26 cellular contexts compared by ENCODE assay signal in genomic region chr20:55424968-55425367, GRCh38.
DNase-seq lines count a peak whose midpoint lies in the region; ATAC-seq and TF ChIP-seq lines count a peak whose summit lies in the region.
"Had no signal": no experiment of that assay in that cellular context is flagged by ENCODE, and none has a peak within 500 bp of the region (broad histone marks: within the 10 kb centered on the region; RNA-seq: fewer than 3 reads in every experiment).

No MANE protein-coding gene starts in this region.

- no peak for TF ChIP-seq CTCF in nephron (IDR thresholded peaks at IDR 0.05; ENCODE audit: unreplicated experiment in 3 of 3)

- ATAC-seq in left ventricle myocardium superior, result peak; percentile 81
- ATAC-seq in GM19035 (IDR thresholded peaks at IDR 0.05; ENCODE audit: unreplicated experiment), result no peak
- ATAC-seq: GM12878, HepG2, K562 had no signal

- H3K27me3 Mint-ChIP-seq in nephron (ENCODE audit: low read depth), result no peaks in the 10 kb centered on the region

- peak; percentile 10 for DNase-seq in NCI-H82 (lab: John Stamatoyannopoulos, UW)
- DNase-seq in NCI-H82 treated with DMSO at 0.1 percent for 48 hours (lab: John Stamatoyannopoulos, UW; ENCODE audit: unreplicated experiment), result no peak
- DNase-seq in left ventricle myocardium superior, result peak; percentile 25
- peak; percentile 6 for DNase-seq in stromal cell of bone marrow (ENCODE audit: low read depth)
- no peak for DNase-seq in stimulated activated CD4-positive, alpha-beta T cell treated with anti-CD3 and anti-CD28 coated beads, Interleukin-4, amount 100 ng/mL, for 24 hours
- DNase-seq in nucleus accumbens (lab: John Stamatoyannopoulos, UW), result no peak
- DNase-seq: ACHN; CD4-positive, alpha-beta memory T cell; DMS 273 treated with DMSO at 0.1 percent for 48 hours; DMS79 treated with DMSO at 0.1 percent for 48 hours; GM23248; H9; HFFc6; MG63; NCI-H1092; NCI-H1436; NCI-H187 treated with DMSO at 0.1 percent for 48 hours; NCI-H2107; NCI-H510A treated with DMSO at 0.1 percent for 48 hours; NCI-H748 treated with DMSO at 0.1 percent for 48 hours; Peyer's patch had no signal

- intact Hi-C loops in left ventricle myocardium superior (cut with micrococcal nuclease), result no loop called here

- no peak overlapping the region for H3K4me3 Mint-ChIP-seq in nephron
- H3K4me3 Mint-ChIP-seq: CD4-positive, alpha-beta memory T cell; H9; HFFc6 had no signal

- H3K9me3 Mint-ChIP-seq in nephron, result peaks cover 5% of the 10 kb centered on the region

- peak overlapping the region; percentile 90 to 94 (median 90) for H3K27ac Mint-ChIP-seq in nephron
- H3K27ac Mint-ChIP-seq: CD4-positive, alpha-beta memory T cell; H9; HFFc6 had no signal

- H3K36me3 Mint-ChIP-seq in nephron (ENCODE audit: low read depth), result no peaks in the 10 kb centered on the region
- H3K36me3 Mint-ChIP-seq: CD4-positive, alpha-beta memory T cell had no signal

- H3K4me1 Mint-ChIP-seq in nephron, result peaks cover 16% of the 10 kb centered on the region
- H3K4me1 Mint-ChIP-seq: CD4-positive, alpha-beta memory T cell had no signal

Comparison
In these comparisons a context has a peak if more than half of its experiments do, and no peak if none do; other contexts are left out.
1. DNase-seq: peak in NCI-H82 (single experiment), left ventricle myocardium superior (single experiment) and stromal cell of bone marrow (single experiment); none in NCI-H82 treated with DMSO at 0.1 percent for 48 hours (single experiment), stimulated activated CD4-positive, alpha-beta T cell treated with anti-CD3 and anti-CD28 coated beads, Interleukin-4, amount 100 ng/mL, for 24 hours (single experiment) and nucleus accumbens (0 of 56).